In genomic region chr14:22570132-22570949, GRCh38 we compare ENCODE assay signal across 8 cellular contexts. TPM values are rescaled to one million over a fixed set of nuclear protein-coding genes. Genes with fewer than 3 reads are reported as not detected.
DNase-seq lines count a peak whose midpoint lies in the region; ATAC-seq lines count a peak whose summit lies in the region.

No MANE protein-coding gene starts in this region.

- CTCF ChIA-PET in activated CD8-positive, alpha-beta memory T cell treated with anti-CD3 and anti-CD28 coated beads, Interleukin-2, amount 10 ng/mL, durations not matched to agents 7 days and 5 days (lab: Charles Lee), result interaction anchor here (0.6 to 14.7 kb wide), 117 partner anchors 15 to 1072 kb away, joined by 3 to 642 read pairs (median 4); partner anchors contain the start of genes ABHD4, AJUBA, CDH24 and DAD1

- H3K9ac ChIP-seq in NT2/D1 (ENCODE audit: insufficient read length, low read depth) (no peak overlapping the region), mucosa of rectum (ENCODE audit: low read depth in 1 of 2, low read length in 2 of 2) (peak overlapping the region in 1 of 2 donors; percentile 27)

- H3K9me3 Mint-ChIP-seq in activated CD8-positive, alpha-beta memory T cell treated with anti-CD3 and anti-CD28 coated beads, Interleukin-2, amount 10 ng/mL, durations not matched to agents 7 days and 5 days (ENCODE audit: low read depth), result no peaks in the 10 kb centered on the region
- no peaks in the 10 kb centered on the region for H3K9me3 Mint-ChIP-seq in stimulated activated naive CD8-positive, alpha-beta T cell treated with anti-CD3 and anti-CD28 coated beads, Interleukin-15, Interleukin-2, amounts not matched to agents 100 ng/mL and 50 ng/mL, for 24 hours

- H3K9me3 ChIP-seq in NT2/D1 (ENCODE audit: insufficient read depth, low read length) (no peaks in the 10 kb centered on the region), mucosa of rectum (ENCODE audit: control insufficient read depth in 2 of 2, low read length in 2 of 2) (no peaks in the 10 kb centered on the region)

- H3K27ac ChIP-seq in mucosa of rectum (ENCODE audit: low read depth in 2 of 2, low read length in 2 of 2), result peak overlapping the region; percentile 17 to 18

- ATAC-seq in GM21529 (IDR thresholded peaks at IDR 0.05; ENCODE audit: unreplicated experiment), result peak; percentile 68
- ATAC-seq in activated CD8-positive, alpha-beta memory T cell treated with anti-CD3 and anti-CD28 coated beads, Interleukin-2, amount 10 ng/mL, durations not matched to agents 7 days and 5 days, result peak; percentile 85

- peaks cover 48% of the 10 kb centered on the region for H3K36me3 Mint-ChIP-seq in activated CD8-positive, alpha-beta memory T cell treated with anti-CD3 and anti-CD28 coated beads, Interleukin-2, amount 10 ng/mL, durations not matched to agents 7 days and 5 days
- peaks cover 61% of the 10 kb centered on the region for H3K36me3 Mint-ChIP-seq in stimulated activated naive CD8-positive, alpha-beta T cell treated with anti-CD3 and anti-CD28 coated beads, Interleukin-15, Interleukin-2, amounts not matched to agents 100 ng/mL and 50 ng/mL, for 24 hours (ENCODE audit: low read depth)

- peaks cover 62% of the 10 kb centered on the region for H3K36me3 ChIP-seq in NT2/D1 (ENCODE audit: insufficient read depth, insufficient read length, low read length)
- peaks cover 39 to 41% of the 10 kb centered on the region in 2 donors for H3K36me3 ChIP-seq in mucosa of rectum (ENCODE audit: control insufficient read depth in 2 of 2, insufficient read depth in 2 of 2, low read length in 2 of 2)

- no peaks in the 10 kb centered on the region for H3K27me3 Mint-ChIP-seq in activated CD8-positive, alpha-beta memory T cell treated with anti-CD3 and anti-CD28 coated beads, Interleukin-2, amount 10 ng/mL, durations not matched to agents 7 days and 5 days
- H3K27me3 Mint-ChIP-seq in stimulated activated naive CD8-positive, alpha-beta T cell treated with anti-CD3 and anti-CD28 coated beads, Interleukin-15, Interleukin-2, amounts not matched to agents 100 ng/mL and 50 ng/mL, for 24 hours, result no peaks in the 10 kb centered on the region

- H3K4me3 ChIP-seq in NT2/D1 (ENCODE audit: insufficient read length, low read depth) (no peak overlapping the region), mucosa of rectum (ENCODE audit: low read length in 2 of 2) (no peak overlapping the region)

- peaks cover 67% of the 10 kb centered on the region for H3K4me1 Mint-ChIP-seq in activated CD8-positive, alpha-beta memory T cell treated with anti-CD3 and anti-CD28 coated beads, Interleukin-2, amount 10 ng/mL, durations not matched to agents 7 days and 5 days
- peaks cover 79% of the 10 kb centered on the region for H3K4me1 Mint-ChIP-seq in stimulated activated naive CD8-positive, alpha-beta T cell treated with anti-CD3 and anti-CD28 coated beads, Interleukin-15, Interleukin-2, amounts not matched to agents 100 ng/mL and 50 ng/mL, for 24 hours (ENCODE audit: low read depth)

- H3K27me3 ChIP-seq in NT2/D1 (ENCODE audit: insufficient read depth, insufficient read length) (no peaks in the 10 kb centered on the region), mucosa of rectum (ENCODE audit: control insufficient read depth in 2 of 2, insufficient read depth in 2 of 2, low read length in 2 of 2) (no peaks in the 10 kb centered on the region)

- peak overlapping the region; percentile 81 for H3K4me3 Mint-ChIP-seq in activated CD8-positive, alpha-beta memory T cell treated with anti-CD3 and anti-CD28 coated beads, Interleukin-2, amount 10 ng/mL, durations not matched to agents 7 days and 5 days
- peak overlapping the region; percentile 90 for H3K4me3 Mint-ChIP-seq in stimulated activated naive CD8-positive, alpha-beta T cell treated with anti-CD3 and anti-CD28 coated beads, Interleukin-15, Interleukin-2, amounts not matched to agents 100 ng/mL and 50 ng/mL, for 24 hours

- H3K27ac Mint-ChIP-seq in activated CD8-positive, alpha-beta memory T cell treated with anti-CD3 and anti-CD28 coated beads, Interleukin-2, amount 10 ng/mL, durations not matched to agents 7 days and 5 days, result peak overlapping the region; percentile 95
- H3K27ac Mint-ChIP-seq in stimulated activated naive CD8-positive, alpha-beta T cell treated with anti-CD3 and anti-CD28 coated beads, Interleukin-15, Interleukin-2, amounts not matched to agents 100 ng/mL and 50 ng/mL, for 24 hours, result peak overlapping the region; percentile 97

- no peaks in the 10 kb centered on the region for H3K4me1 ChIP-seq in NT2/D1 (ENCODE audit: insufficient read depth, insufficient read length)
- H3K4me1 ChIP-seq in mucosa of rectum (ENCODE audit: control insufficient read depth in 2 of 2, insufficient read depth in 2 of 2, low read length in 2 of 2), result peaks cover 0 to 4% of the 10 kb centered on the region in 2 donors

- DNase-seq in DMS79 (lab: John Stamatoyannopoulos, UW) (peak; percentile 69), HuH-7 (ENCODE audit: low spot score) (peak; percentile 46), NT2/D1 (ENCODE audit: low read depth, low spot score) (peak; percentile 87), epidermal melanocyte (ENCODE audit: insufficient read length, low spot score) (peak; percentile 62)
- DNase-seq in activated CD8-positive, alpha-beta memory T cell treated with anti-CD3 and anti-CD28 coated beads, Interleukin-2, amount 10 ng/mL, durations not matched to agents 7 days and 5 days, result peak; percentile 94

RNA-seq across cellular contexts. Expression of gene DAD1, which starts 18.7 kb away (rescaled TPM):
- 100 to 1,000 TPM; 115 to 185 TPM for total RNA-seq in activated CD8-positive, alpha-beta memory T cell treated with anti-CD3 and anti-CD28 coated beads, Interleukin-2, amount 10 ng/mL, durations not matched to agents 7 days and 5 days

RNA-seq across cellular contexts. Expression of gene ABHD4, which starts 27.8 kb away (rescaled TPM):
- 10 to 100 TPM; 11.8 to 13.8 TPM for total RNA-seq in activated CD8-positive, alpha-beta memory T cell treated with anti-CD3 and anti-CD28 coated beads, Interleukin-2, amount 10 ng/mL, durations not matched to agents 7 days and 5 days
